ENCODE assay signal across 17 cellular contexts in genomic region chr4:36323801-36324419, GRCh38. TPM values are rescaled to one million over a fixed set of nuclear protein-coding genes. Genes with fewer than 3 reads are reported as not detected.
A peak's percentile ranks its signal among the peaks of the same experiment; 100 is the strongest.
DNase-seq lines count a peak whose midpoint lies in the region; ATAC-seq and TF ChIP-seq lines count a peak whose summit lies in the region.
"Had no signal": no experiment of that assay in that cellular context is flagged by ENCODE, and none has a peak within 500 bp of the region (broad histone marks: within the 10 kb centered on the region; RNA-seq: fewer than 3 reads in every experiment).

No MANE protein-coding gene starts in this region.

- H3K27ac Mint-ChIP-seq in activated CD4-positive, alpha-beta T cell treated with anti-CD3 and anti-CD28 coated beads, Interleukin-2, amount 10 ng/mL, durations not matched to agents 7 days and 5 days = peak overlapping the region; percentile 84
- H3K27ac Mint-ChIP-seq in activated CD8-positive, alpha-beta T cell treated with anti-CD3 and anti-CD28 coated beads for 36 hours = peak overlapping the region; percentile 89
- H3K27ac Mint-ChIP-seq in natural killer cell treated with Interleukin-12 subunit alpha and Interleukin-12 subunit beta and Interleukin-15 and Interleukin-18, amount 100 ng/mL, for 72 hours = peak overlapping the region; percentile 91 to 93
- H3K27ac Mint-ChIP-seq in endodermal cell = no peak overlapping the region

- no peaks in the 10 kb centered on the region for H3K27me3 Mint-ChIP-seq in activated CD4-positive, alpha-beta T cell treated with anti-CD3 and anti-CD28 coated beads, Interleukin-2, amount 10 ng/mL, durations not matched to agents 7 days and 5 days
- H3K27me3 Mint-ChIP-seq in activated CD8-positive, alpha-beta T cell treated with anti-CD3 and anti-CD28 coated beads for 36 hours = no peaks in the 10 kb centered on the region
- H3K27me3 Mint-ChIP-seq in natural killer cell treated with Interleukin-12 subunit alpha and Interleukin-12 subunit beta and Interleukin-15 and Interleukin-18, amount 100 ng/mL, for 72 hours = no peaks in the 10 kb centered on the region
- no peaks in the 10 kb centered on the region for H3K27me3 Mint-ChIP-seq in endodermal cell (ENCODE audit: insufficient read depth)

- H3K36me3 Mint-ChIP-seq in activated CD4-positive, alpha-beta T cell treated with anti-CD3 and anti-CD28 coated beads, Interleukin-2, amount 10 ng/mL, durations not matched to agents 7 days and 5 days (ENCODE audit: low read depth) = no peaks in the 10 kb centered on the region
- H3K36me3 Mint-ChIP-seq in activated CD8-positive, alpha-beta T cell treated with anti-CD3 and anti-CD28 coated beads for 36 hours (ENCODE audit: low read depth) = peaks cover 1% of the 10 kb centered on the region
- peaks cover 11% of the 10 kb centered on the region for H3K36me3 Mint-ChIP-seq in natural killer cell treated with Interleukin-12 subunit alpha and Interleukin-12 subunit beta and Interleukin-15 and Interleukin-18, amount 100 ng/mL, for 72 hours
- no peaks in the 10 kb centered on the region for H3K36me3 Mint-ChIP-seq in endodermal cell (ENCODE audit: low read depth)

- TF ChIP-seq CTCF in Loucy (conservative IDR thresholded peaks at IDR 0.05; ENCODE audit: low read length) = no peak
- TF ChIP-seq CTCF in activated CD8-positive, alpha-beta T cell treated with anti-CD3 and anti-CD28 coated beads for 36 hours (IDR thresholded peaks at IDR 0.05) = no peak
- no peak for TF ChIP-seq CTCF in endodermal cell (conservative IDR thresholded peaks at IDR 0.05)

- H3K4me3 Mint-ChIP-seq in activated CD4-positive, alpha-beta T cell treated with anti-CD3 and anti-CD28 coated beads, Interleukin-2, amount 10 ng/mL, durations not matched to agents 7 days and 5 days = no peak overlapping the region
- peak overlapping the region; percentile 43 for H3K4me3 Mint-ChIP-seq in activated CD8-positive, alpha-beta T cell treated with anti-CD3 and anti-CD28 coated beads for 36 hours
- peak overlapping the region; percentile 43 for H3K4me3 Mint-ChIP-seq in natural killer cell treated with Interleukin-12 subunit alpha and Interleukin-12 subunit beta and Interleukin-15 and Interleukin-18, amount 100 ng/mL, for 72 hours
- no peak overlapping the region for H3K4me3 Mint-ChIP-seq in endodermal cell
- H3K4me3 Mint-ChIP-seq: nephron had no signal

- H4K20me1 ChIP-seq in Loucy (ENCODE audit: insufficient read depth, low read length, poor library complexity, severe bottlenecking) = no peaks in the 10 kb centered on the region

- H3K4me1 ChIP-seq in Loucy (ENCODE audit: insufficient read depth, low read length, poor library complexity, severe bottlenecking) (peaks cover 64% of the 10 kb centered on the region), endodermal cell (ENCODE audit: control insufficient read depth, insufficient read depth, low read length) (no peaks in the 10 kb centered on the region)

- no peak for DNase-seq in activated CD4-positive, alpha-beta T cell treated with anti-CD3 and anti-CD28 coated beads, Interleukin-2, amount 10 ng/mL, durations not matched to agents 7 days and 5 days
- no peak for DNase-seq in activated CD4-positive, alpha-beta T cell treated with anti-CD3 and anti-CD28 coated beads, Interleukin-2, amount 50 U/mL, for 1 hour
- DNase-seq in activated CD8-positive, alpha-beta T cell treated with anti-CD3 and anti-CD28 coated beads for 36 hours = no peak
- DNase-seq in natural killer cell treated with Interleukin-12 subunit alpha and Interleukin-12 subunit beta and Interleukin-15 and Interleukin-18, amount 100 ng/mL, for 72 hours (ENCODE audit: low spot score) = no peak
- DNase-seq in HPDE6-E6E7 (ENCODE audit: extremely low spot score) (no peak), left colon (no peak), endodermal cell (no peak)
- DNase-seq: activated CD8-positive, alpha-beta memory T cell treated with anti-CD3 and anti-CD28 coated beads for 24 hours; cerebellar nuclear complex; Karpas-422; NCI-H1694; NCI-H526 had no signal

- WGBS in endodermal cell (ENCODE audit: insufficient coverage in 1 of 2, insufficient read length in 1 of 2), 2 experiments = 83% methylated on average over 1 of the region's 2 CpGs; no CpG with 5 or more reads in 1 of the 2 experiments

- intact Hi-C loops in activated CD8-positive, alpha-beta T cell treated with anti-CD3 and anti-CD28 coated beads for 36 hours (cut with micrococcal nuclease) = loop anchor here (1.0 to 5.0 kb wide), 3 partner anchors 38 to 82 kb away; partner anchors contain the start of gene ARAP2
- intact Hi-C loops in left colon (cut with DNase I, micrococcal nuclease) = no loop called here

- no peaks in the 10 kb centered on the region for H3K9me2 ChIP-seq in Loucy (replicated peaks; ENCODE audit: low read depth, low read length)

- no peaks in the 10 kb centered on the region for H3F3A ChIP-seq in Loucy (ENCODE audit: low read depth)

- no peaks in the 10 kb centered on the region for H3K9me3 ChIP-seq in Loucy (ENCODE audit: insufficient read depth, low read depth, low read length)
- no peaks in the 10 kb centered on the region for H3K9me3 ChIP-seq in endodermal cell (ENCODE audit: control insufficient read depth, low read length)

- H2AFZ ChIP-seq in Loucy (ENCODE audit: low read length) = no peak overlapping the region

- peak overlapping the region; percentile 28 for H3K9ac ChIP-seq in Loucy (ENCODE audit: low read depth, low read length, poor library complexity, severe bottlenecking)
- H3K9ac ChIP-seq in endodermal cell (ENCODE audit: extremely low read depth, low read length, poor library complexity, severe bottlenecking) = no peak overlapping the region

- H3K4me3 ChIP-seq in Loucy (ENCODE audit: low read length, poor library complexity, severe bottlenecking) = peak overlapping the region; percentile 50
- no peak overlapping the region for H3K4me3 ChIP-seq in endodermal cell (ENCODE audit: low read length)
- H3K4me3 ChIP-seq: lung had no signal

- no peak overlapping the region for H3K27ac ChIP-seq in endodermal cell (ENCODE audit: low read depth, low read length)

- H3K4me1 Mint-ChIP-seq in activated CD4-positive, alpha-beta T cell treated with anti-CD3 and anti-CD28 coated beads, Interleukin-2, amount 10 ng/mL, durations not matched to agents 7 days and 5 days = peaks cover 58% of the 10 kb centered on the region
- H3K4me1 Mint-ChIP-seq in activated CD8-positive, alpha-beta T cell treated with anti-CD3 and anti-CD28 coated beads for 36 hours (ENCODE audit: low read depth) = peaks cover 71% of the 10 kb centered on the region
- peaks cover 77 to 95% of the 10 kb centered on the region in 2 donors for H3K4me1 Mint-ChIP-seq in natural killer cell treated with Interleukin-12 subunit alpha and Interleukin-12 subunit beta and Interleukin-15 and Interleukin-18, amount 100 ng/mL, for 72 hours (ENCODE audit: low read depth in 2 of 2)
- H3K4me1 Mint-ChIP-seq in endodermal cell = no peaks in the 10 kb centered on the region
- H3K4me1 Mint-ChIP-seq: nephron had no signal

- ATAC-seq in activated CD8-positive, alpha-beta T cell treated with anti-CD3 and anti-CD28 coated beads for 36 hours = no peak
- ATAC-seq in natural killer cell treated with Interleukin-12 subunit alpha and Interleukin-12 subunit beta and Interleukin-15 and Interleukin-18, amount 100 ng/mL, for 72 hours = no peak
- ATAC-seq in left colon = no peak

- H3K79me2 ChIP-seq in Loucy (ENCODE audit: insufficient read depth, low read length) = no peaks in the 10 kb centered on the region

- no peaks in the 10 kb centered on the region for H3K27me3 ChIP-seq in Loucy (ENCODE audit: insufficient read depth, low read length, poor library complexity, severe bottlenecking)
- no peaks in the 10 kb centered on the region for H3K27me3 ChIP-seq in endodermal cell (ENCODE audit: control insufficient read depth, insufficient read depth, low read length, poor library complexity, severe bottlenecking)

- H3K4me2 ChIP-seq in Loucy (ENCODE audit: low read depth, low read length, poor library complexity, severe bottlenecking) = peak overlapping the region; percentile 58

- POLR2A ChIA-PET in activated CD4-positive, alpha-beta T cell treated with anti-CD3 and anti-CD28 coated beads, Interleukin-2, amount 10 ng/mL, durations not matched to agents 7 days and 5 days (lab: Charles Lee) = no interaction called here
- POLR2A ChIA-PET in activated CD8-positive, alpha-beta T cell treated with anti-CD3 and anti-CD28 coated beads for 36 hours (lab: Charles Lee) = interaction anchor here (1.0 to 1.2 kb wide), 2 partner anchors 38 to 70 kb away, joined by 3 to 7 read pairs; no protein-coding TSS in a partner anchor

- CTCF ChIA-PET in activated CD4-positive, alpha-beta T cell treated with anti-CD3 and anti-CD28 coated beads, Interleukin-2, amount 10 ng/mL, durations not matched to agents 7 days and 5 days (lab: Charles Lee) = interaction anchor here (0.8 to 2.5 kb wide), 3 partner anchors 10 to 38 kb away, joined by 3 to 12 read pairs (median 5); no protein-coding TSS in a partner anchor
- CTCF ChIA-PET in activated CD8-positive, alpha-beta T cell treated with anti-CD3 and anti-CD28 coated beads for 36 hours (lab: Charles Lee) = interaction anchor here (1.1 kb wide), 1 partner anchor 25 kb away, joined by 3 read pairs; no protein-coding TSS in a partner anchor

- peaks cover 2% of the 10 kb centered on the region for H3K9me3 Mint-ChIP-seq in activated CD4-positive, alpha-beta T cell treated with anti-CD3 and anti-CD28 coated beads, Interleukin-2, amount 10 ng/mL, durations not matched to agents 7 days and 5 days
- H3K9me3 Mint-ChIP-seq in activated CD8-positive, alpha-beta T cell treated with anti-CD3 and anti-CD28 coated beads for 36 hours = no peaks in the 10 kb centered on the region
- peaks cover 3% of the 10 kb centered on the region for H3K9me3 Mint-ChIP-seq in natural killer cell treated with Interleukin-12 subunit alpha and Interleukin-12 subunit beta and Interleukin-15 and Interleukin-18, amount 100 ng/mL, for 72 hours
- no peaks in the 10 kb centered on the region for H3K9me3 Mint-ChIP-seq in endodermal cell
- H3K9me3 Mint-ChIP-seq: nephron had no signal

- H3K36me3 ChIP-seq in Loucy (ENCODE audit: insufficient read depth, low read length) (no peaks in the 10 kb centered on the region), endodermal cell (ENCODE audit: control insufficient read depth, insufficient read depth, low read length) (no peaks in the 10 kb centered on the region)

RNA-seq across cellular contexts. Expression of gene DTHD1, which starts 42.5 kb away (rescaled TPM):
- under 1 TPM in 1 of 2 experiments, not detected in 1; 0.12 TPM for total RNA-seq in activated CD4-positive, alpha-beta T cell treated with anti-CD3 and anti-CD28 coated beads, Interleukin-2, amount 10 ng/mL, durations not matched to agents 7 days and 5 days
- total RNA-seq in activated CD8-positive, alpha-beta T cell treated with anti-CD3 and anti-CD28 coated beads for 36 hours = 1 to 10 TPM; 1.2 to 1.3 TPM
- 10 to 100 TPM; 12.1 to 12.9 TPM for total RNA-seq in natural killer cell treated with Interleukin-12 subunit alpha and Interleukin-12 subunit beta and Interleukin-15 and Interleukin-18, amount 100 ng/mL, for 72 hours
- under 1 TPM; 0.11 to 0.18 TPM for total RNA-seq in left colon
- total RNA-seq in endodermal cell = not detected
- polyA plus RNA-seq in endodermal cell (2013, experiment 1 of 2) = not detected
- polyA plus RNA-seq in endodermal cell (2013, experiment 2 of 2) = not detected
- total RNA-seq: endothelial cell of umbilical vein, RPMI7951 had no signal
- polyA plus RNA-seq: endothelial cell of umbilical vein had no signal

Comparison
In these comparisons a context has a peak if more than half of its experiments do, and no peak if none do; other contexts are left out.
1. H3K4me3 Mint-ChIP-seq: peak in activated CD8-positive, alpha-beta T cell treated with anti-CD3 and anti-CD28 coated beads for 36 hours (single experiment) and natural killer cell treated with Interleukin-12 subunit alpha and Interleukin-12 subunit beta and Interleukin-15 and Interleukin-18, amount 100 ng/mL, for 72 hours (single experiment); none in activated CD4-positive, alpha-beta T cell treated with anti-CD3 and anti-CD28 coated beads, Interleukin-2, amount 10 ng/mL, durations not matched to agents 7 days and 5 days (single experiment) and endodermal cell (single experiment).
2. RNA of gene DTHD1, which starts 42.5 kb away (total RNA-seq): 12.1 to 12.9 TPM in natural killer cell treated with Interleukin-12 subunit alpha and Interleukin-12 subunit beta and Interleukin-15 and Interleukin-18, amount 100 ng/mL, for 72 hours; 1.2 to 1.3 TPM in activated CD8-positive, alpha-beta T cell treated with anti-CD3 and anti-CD28 coated beads for 36 hours, 0.11 to 0.18 TPM in left colon, 0.12 TPM in activated CD4-positive, alpha-beta T cell treated with anti-CD3 and anti-CD28 coated beads, Interleukin-2, amount 10 ng/mL, durations not matched to agents 7 days and 5 days and not detected in endodermal cell; every median in the first group is over 4 times any median in the second.